9 cellular contexts compared by ENCODE assay signal in the genomic region with DNA sequence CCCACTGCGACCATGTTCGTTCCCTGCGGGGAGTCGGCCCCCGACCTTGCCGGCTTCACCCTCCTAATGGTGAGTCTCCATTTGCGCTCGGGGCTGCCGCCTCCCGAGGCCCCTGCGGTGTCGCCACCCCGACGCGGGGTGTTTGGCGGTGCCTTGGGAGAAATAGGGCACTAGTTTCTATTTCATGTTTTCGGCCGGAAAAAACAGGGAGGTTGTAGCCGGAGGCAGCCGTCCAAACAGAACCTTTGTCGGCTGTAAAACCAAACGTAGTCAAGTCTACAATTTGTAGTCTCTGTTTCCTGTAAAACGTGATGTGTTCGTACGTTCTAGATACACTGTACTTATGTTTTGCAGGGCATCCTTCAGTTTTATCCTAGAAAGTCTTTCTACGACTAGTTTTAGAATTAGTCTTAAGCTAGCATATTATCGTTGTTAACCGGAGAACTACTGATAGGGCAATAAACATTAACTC. TPM values are rescaled to one million over a fixed set of nuclear protein-coding genes. Genes with fewer than 3 reads are reported as not detected.
DNase-seq lines count a peak whose midpoint lies in the region; ATAC-seq, FAIRE-seq and TF ChIP-seq lines count a peak whose summit lies in the region.
"Had no signal": no experiment of that assay in that cellular context is flagged by ENCODE, and none has a peak within 500 bp of the region (broad histone marks: within the 10 kb centered on the region; RNA-seq: fewer than 3 reads in every experiment).

No MANE protein-coding gene starts in this region.

- no peak for TF ChIP-seq CTCF in PC-3 (conservative IDR thresholded peaks at IDR 0.05; ENCODE audit: low read depth, low read length)
- TF ChIP-seq CTCF in prostate gland (IDR thresholded peaks at IDR 0.05) = no peak

- peaks cover 34% of the 10 kb centered on the region for H3K4me1 ChIP-seq in PC-3 (ENCODE audit: insufficient read depth, low read length)
- H3K4me1 ChIP-seq in prostate gland (replicated peaks) = peaks cover 8% of the 10 kb centered on the region

- no peak for DNase-seq in activated T-cell treated with anti-CD3 and anti-CD28 coated beads, Interleukin-2, amount 50 U/mL, for 24 hours
- no peak for DNase-seq in activated T-cell treated with anti-CD3 and anti-CD28 coated beads, Interleukin-2, amount 50 U/mL, for 48 hours
- no peak for DNase-seq in PC-3
- DNase-seq in prostate gland (ENCODE audit: low spot score) = no peak
- no peak for DNase-seq in SW 1271 (lab: John Stamatoyannopoulos, UW)
- no peak for DNase-seq in GM12892 (ENCODE audit: insufficient read length)
- no peak for DNase-seq in ureter (ENCODE audit: low spot score)

- under 1% methylated on average over 28 of the region's 28 CpGs for WGBS in prostate gland

- H3K36me3 ChIP-seq in PC-3 (ENCODE audit: low read depth, low read length) (peaks cover 24% of the 10 kb centered on the region), prostate gland (peaks cover 0 to 3% of the 10 kb centered on the region in 2 donors)

- no peaks in the 10 kb centered on the region for H3K9me3 ChIP-seq in PC-3 (ENCODE audit: low read length)
- no peaks in the 10 kb centered on the region for H3K9me3 ChIP-seq in prostate gland

- no peak for FAIRE-seq in GM12892 (lab: Jason Lieb, UNC)
- FAIRE-seq: endometrium had no signal

- H3F3A ChIP-seq in PC-3 (ENCODE audit: low read length, unreplicated experiment) = peaks cover 5% of the 10 kb centered on the region

- peak overlapping the region; percentile 97 for H3K9ac ChIP-seq in PC-3 (ENCODE audit: low read length)

- H4K20me1 ChIP-seq in PC-3 (ENCODE audit: low read length) = no peaks in the 10 kb centered on the region

- peak overlapping the region; percentile 80 for H3K4me3 ChIP-seq in PC-3 (ENCODE audit: low read length)
- peak overlapping the region; percentile 83 to 91 for H3K4me3 ChIP-seq in prostate gland

- POLR2A ChIA-PET in PC-3 (lab: Charles Lee; ENCODE audit: unreplicated experiment) = no interaction called here

- H3K27me3 ChIP-seq in PC-3 (ENCODE audit: low read length) (no peaks in the 10 kb centered on the region), prostate gland (replicated peaks; ENCODE audit: insufficient read depth) (no peaks in the 10 kb centered on the region)

- H3K27ac Mint-ChIP-seq in activated T-cell treated with anti-CD3 and anti-CD28 coated beads, Interleukin-2, amount 50 U/mL, for 24 hours = peak overlapping the region; percentile 100

- H3K4me1 Mint-ChIP-seq in activated T-cell treated with anti-CD3 and anti-CD28 coated beads, Interleukin-2, amount 50 U/mL, for 24 hours (ENCODE audit: low read depth) = peaks cover 47% of the 10 kb centered on the region

- ATAC-seq in PC-3 (peak; percentile 39), esophagus mucosa (peak; percentile 42)

- BruUV-seq in PC-3 (replicated peaks; lab: Mats Ljungman, UMichigan) = TSS peak; percentile 64

- H3K27me3 Mint-ChIP-seq in activated T-cell treated with anti-CD3 and anti-CD28 coated beads, Interleukin-2, amount 50 U/mL, for 24 hours = no peaks in the 10 kb centered on the region

- TF ChIP-seq POLR2A in prostate gland (IDR thresholded peaks at IDR 0.05) = no peak
- TF ChIP-seq POLR2A in GM12892 (IDR thresholded peaks at IDR 0.05; ENCODE audit: low read depth, low read length) = no peak

- CTCF ChIA-PET in PC-3 (lab: Charles Lee) = interaction anchor here (0.6 to 0.9 kb wide), 2 partner anchors 244 to 431 kb away, joined by 4 to 5 read pairs; no protein-coding TSS in a partner anchor

- peak overlapping the region; percentile 99 for H3K4me3 Mint-ChIP-seq in activated T-cell treated with anti-CD3 and anti-CD28 coated beads, Interleukin-2, amount 50 U/mL, for 24 hours

- H3K4me2 ChIP-seq in PC-3 (ENCODE audit: low read length) = peak overlapping the region; percentile 89

- intact Hi-C loops in PC-3 (cut with micrococcal nuclease) = no loop called here
- intact Hi-C loops in prostate gland (cut with DNase I) = loop anchor here (5.0 kb wide), 1 partner anchor 46 kb away; the partner anchor contains the start of gene SPIRE1

- no peaks in the 10 kb centered on the region for H3K9me2 ChIP-seq in PC-3 (replicated peaks; ENCODE audit: low read length)

- H2AFZ ChIP-seq in PC-3 (ENCODE audit: low read length) = peak overlapping the region; percentile 96

- H3K27ac ChIP-seq in PC-3 (ENCODE audit: low read length) (peak overlapping the region; percentile 84), prostate gland (peak overlapping the region; percentile 93 to 96)

- H3K79me2 ChIP-seq in PC-3 (ENCODE audit: low read length) = peaks cover 81% of the 10 kb centered on the region

- peaks cover 87% of the 10 kb centered on the region for H3K36me3 Mint-ChIP-seq in activated T-cell treated with anti-CD3 and anti-CD28 coated beads, Interleukin-2, amount 50 U/mL, for 24 hours (ENCODE audit: low read depth)

- no peaks in the 10 kb centered on the region for H3K9me3 Mint-ChIP-seq in activated T-cell treated with anti-CD3 and anti-CD28 coated beads, Interleukin-2, amount 50 U/mL, for 24 hours

RNA-seq across cellular contexts. Expression of gene PSMG2, which starts 0.3 kb away (rescaled TPM):
- total RNA-seq in PC-3 (2014; rRNA removed) (78.2 and 93.6 TPM in 2 replicates), esophagus mucosa (61.4 TPM), prostate gland (10 to 100 TPM; 73.9 to 78.6 TPM), ureter (70.8 TPM)
- 90.3 TPM for polyA plus RNA-seq in GM12892 (2012; ENCODE audit: missing spikeins)

RNA-seq across cellular contexts. Expression of gene CEP76, which starts 0.6 kb away (rescaled TPM):
- total RNA-seq in PC-3 (2014; rRNA removed) (13.5 and 25.1 TPM in 2 replicates), esophagus mucosa (6.1 TPM), prostate gland (10 to 100 TPM; 10.5 to 13.3 TPM), ureter (7.9 TPM)
- 6.6 TPM for polyA plus RNA-seq in GM12892 (2012; ENCODE audit: missing spikeins)

RNA-seq across cellular contexts. Expression of gene SPIRE1, which starts 45.2 kb away (rescaled TPM):
- 29.9 and 32.4 TPM in 2 replicates for total RNA-seq in PC-3 (2014; rRNA removed)
- 15.6 TPM for total RNA-seq in esophagus mucosa
- 10 to 100 TPM; 21.9 to 23.6 TPM for total RNA-seq in prostate gland
- 2.9 TPM for polyA plus RNA-seq in GM12892 (2012; ENCODE audit: missing spikeins)
- total RNA-seq in ureter = 28.1 TPM
